27 cellular contexts compared by ENCODE assay signal in genomic region chr17:77216435-77216980, GRCh38.
DNase-seq lines count a peak whose midpoint lies in the region; ATAC-seq, FAIRE-seq and TF ChIP-seq lines count a peak whose summit lies in the region.
"Had no signal": no experiment of that assay in that cellular context is flagged by ENCODE, and none has a peak within 500 bp of the region (broad histone marks: within the 10 kb centered on the region; RNA-seq: fewer than 3 reads in every experiment).

No MANE protein-coding gene starts in this region.

- peak overlapping the region; percentile 60 for H3K27ac Mint-ChIP-seq in nephron progenitor cell
- H3K27ac Mint-ChIP-seq: activated CD4-positive, alpha-beta T cell treated with anti-CD3 and anti-CD28 coated beads for 36 hours; activated T-helper 17 cell treated with anti-CD3 and anti-CD28 coated beads, Interleukin-2, amount 50 U/mL, for 72 hours had no signal

- CTCF ChIA-PET in GM12878 (lab: Yijun Ruan, JAX) = interaction anchor here (1.4 kb wide), 1 partner anchor 129 kb away, joined by 3 read pairs; no protein-coding TSS in a partner anchor

- H3K4me1 ChIP-seq in GM12878 (ENCODE audit: control insufficient read depth, insufficient read depth, low read length) = peaks cover 20% of the 10 kb centered on the region

- peak overlapping the region; percentile 13 for H3K4me3 Mint-ChIP-seq in nephron progenitor cell
- H3K4me3 Mint-ChIP-seq: activated CD4-positive, alpha-beta T cell treated with anti-CD3 and anti-CD28 coated beads for 36 hours; activated T-helper 17 cell treated with anti-CD3 and anti-CD28 coated beads, Interleukin-2, amount 50 U/mL, for 72 hours; CD8-positive, alpha-beta memory T cell had no signal

- in situ Hi-C loops in GM12878 (cut with MboI) = no loop called here

- peaks cover 47% of the 10 kb centered on the region for H3K36me3 Mint-ChIP-seq in nephron progenitor cell (ENCODE audit: low read depth)

- RAD21 ChIA-PET in GM12878 (lab: Charles Lee; ENCODE audit: unreplicated experiment) = interaction anchor here (0.6 kb wide), 1 partner anchor 193 kb away, joined by 3 read pairs; no protein-coding TSS in a partner anchor

- intact Hi-C loops in GM12878 (cut with micrococcal nuclease; ENCODE audit: unreplicated experiment) = no loop called here

- no peaks in the 10 kb centered on the region for H3K9me3 ChIP-seq in GM12878 (replicated peaks; ENCODE audit: control insufficient read depth, insufficient read depth, low read length)
- H3K9me3 ChIP-seq: esophagus squamous epithelium, gastroesophageal sphincter, spleen, thoracic aorta had no signal

- no peak for TF ChIP-seq EP300 in GM12878 (IDR thresholded peaks at IDR 0.05; ENCODE audit: borderline replicate concordance in 1 of 2, control insufficient read depth in 1 of 2, low read depth in 2 of 2, low read length in 2 of 2)

- peaks cover 39 to 45% of the 10 kb centered on the region in 2 experiments; a peak in 3 of 4 replicates for H3K36me3 ChIP-seq in GM12878 (ENCODE audit: control insufficient read depth in 2 of 2, insufficient read depth in 2 of 2, low read length in 1 of 2)

- FAIRE-seq in GM12878 (lab: Jason Lieb, UNC) = no peak
- FAIRE-seq: GM12892, HTR-8/SVneo had no signal

- POLR2A ChIA-PET in GM12878 (lab: Charles Lee) = interaction anchor here (0.8 kb wide), 1 partner anchor 71 kb away, joined by 4 read pairs; no protein-coding TSS in a partner anchor

- BruUV-seq in GM12878 (replicated peaks; lab: Mats Ljungman, UMichigan) = TSS peak; percentile 78

- no peak for TF ChIP-seq RAD21 in GM12878 (IDR thresholded peaks at IDR 0.05; ENCODE audit: insufficient read depth, low read depth, low read length)

- H3K4me1 Mint-ChIP-seq in nephron progenitor cell = peaks cover 52% of the 10 kb centered on the region
- H3K4me1 Mint-ChIP-seq: activated CD4-positive, alpha-beta T cell treated with anti-CD3 and anti-CD28 coated beads for 36 hours; activated T-helper 17 cell treated with anti-CD3 and anti-CD28 coated beads, Interleukin-2, amount 50 U/mL, for 72 hours; CD8-positive, alpha-beta memory T cell had no signal

- no peaks in the 10 kb centered on the region for H3K9me3 Mint-ChIP-seq in nephron progenitor cell
- H3K9me3 Mint-ChIP-seq: activated T-helper 17 cell treated with anti-CD3 and anti-CD28 coated beads, Interleukin-2, amount 50 U/mL, for 72 hours; CD8-positive, alpha-beta memory T cell had no signal

- no peak overlapping the region for H3K4me3 ChIP-seq in GM12878
- H3K4me3 ChIP-seq: esophagus squamous epithelium, gastroesophageal sphincter, GM23248, spleen, thoracic aorta had no signal

- DNase-seq in NCI-H2029 (lab: John Stamatoyannopoulos, UW) (peak; percentile 40), NCI-H2029 treated with DMSO at 0.1 percent for 48 hours (lab: John Stamatoyannopoulos, UW) (no peak), DMS79 treated with DMSO at 0.1 percent for 48 hours (lab: John Stamatoyannopoulos, UW) (peak; percentile 73), GM12878 (ENCODE audit: low read depth, low spot score) (no peak), nephron progenitor cell (no peak), HuH-7 (ENCODE audit: low spot score) (no peak), epidermal melanocyte (ENCODE audit: insufficient read length, low spot score) (no peak)
- DNase-seq in activated effector memory CD4-positive, alpha-beta T cell treated with anti-CD3 and anti-CD28 coated beads, Interleukin-2, amount 50 U/mL, for 16 hours = no peak
- DNase-seq: activated CD4-positive, alpha-beta T cell treated with anti-CD3 and anti-CD28 coated beads for 36 hours; CD8-positive, alpha-beta memory T cell; DND-41; effector CD8-positive, alpha-beta T cell; esophagus squamous epithelium; GM23248; hypothalamus; Kasumi-1; NCI-H1105; NCI-H2171; spleen; stimulated activated CD4-positive, alpha-beta T cell treated with anti-CD3 and anti-CD28 coated beads, Interleukin-4, amount 100 ng/mL, for 1 hour; stimulated activated naive CD4-positive, alpha-beta T cell treated with Interleukin-2 at 50 U/mL for 16 hours had no signal

- H3K27me3 ChIP-seq in GM12878 (replicated peaks in 1 of 2; ENCODE audit: control insufficient read depth in 2 of 2, insufficient read depth in 2 of 2, low read length in 1 of 2) = no peaks in the 10 kb centered on the region
- H3K27me3 ChIP-seq: esophagus squamous epithelium, gastroesophageal sphincter, spleen had no signal

- WGBS in GM12878 (ENCODE audit: insufficient coverage, insufficient replicate concordance, low lambda C conversion rate, missing lambda C conversion rate) = 94% methylated on average over 9 of the region's 9 CpGs

- no peak for TF ChIP-seq POLR2A in GM12878 (IDR thresholded peaks at IDR 0.05; ENCODE audit: low read depth, low read length)

- peaks cover 3% of the 10 kb centered on the region; the same call in 1 of the 2 replicates for H3K79me2 ChIP-seq in GM12878 (ENCODE audit: control insufficient read depth, insufficient read depth, low read length)

- SMC1A ChIA-PET in GM12878 (lab: Charles Lee; ENCODE audit: uncharacterized antibody, unreplicated experiment) = no interaction called here

- no peak overlapping the region for H3K9ac ChIP-seq in GM12878 (ENCODE audit: control insufficient read depth, insufficient read depth, low read length)
- H3K9ac ChIP-seq: GM23248 had no signal

- H3K27me3 Mint-ChIP-seq in nephron progenitor cell (ENCODE audit: low read depth, poor library complexity) = no peaks in the 10 kb centered on the region
- H3K27me3 Mint-ChIP-seq: activated CD4-positive, alpha-beta T cell treated with anti-CD3 and anti-CD28 coated beads for 36 hours; activated T-helper 17 cell treated with anti-CD3 and anti-CD28 coated beads, Interleukin-2, amount 50 U/mL, for 72 hours; CD8-positive, alpha-beta memory T cell had no signal

- TF ChIP-seq CTCF in GM12878 (IDR thresholded peaks at IDR 0.05 in 2 of 3, conservative IDR thresholded peaks at IDR 0.05 in 1 of 3; ENCODE audit: control insufficient read depth in 2 of 3, extremely low read depth in 1 of 3, insufficient read depth in 1 of 3, low read depth in 3 of 3, low read length in 3 of 3) = no peak
- no peak for TF ChIP-seq CTCF in nephron progenitor cell (IDR thresholded peaks at IDR 0.05)

- ATAC-seq in GM12878 = no peak
- ATAC-seq: activated CD4-positive, alpha-beta T cell treated with anti-CD3 and anti-CD28 coated beads for 36 hours; activated T-helper 17 cell treated with anti-CD3 and anti-CD28 coated beads, Interleukin-2, amount 50 U/mL, for 72 hours; gastroesophageal sphincter; Right ventricle myocardium inferior had no signal

- no peak overlapping the region for H3K27ac ChIP-seq in GM12878 (ENCODE audit: control insufficient read depth, insufficient read depth)
- H3K27ac ChIP-seq: esophagus squamous epithelium, gastroesophageal sphincter, GM23248, thoracic aorta had no signal

- no peak overlapping the region for H3K4me2 ChIP-seq in GM12878 (ENCODE audit: control insufficient read depth, insufficient read depth)

- no peaks in the 10 kb centered on the region for H4K20me1 ChIP-seq in GM12878 (ENCODE audit: control insufficient read depth, insufficient read depth)

- H2AFZ ChIP-seq in GM12878 (ENCODE audit: control insufficient read depth, low read depth, low read length) = no peak overlapping the region
- H2AFZ ChIP-seq: GM23248 had no signal

TF ChIP-seq in GM12878, 131 proteins besides CTCF, POLR2A, EP300 and RAD21 (continues in another document):
- TF ChIP-seq BACH1 (IDR thresholded peaks at IDR 0.05; ENCODE audit: borderline replicate concordance) (no peak), TCF3 (IDR thresholded peaks at IDR 0.05; ENCODE audit: borderline replicate concordance, insufficient read depth, low read depth, low read length) (no peak), MXI1 (IDR thresholded peaks at IDR 0.05; ENCODE audit: low read depth, low read length) (no peak), SUPT20H (IDR thresholded peaks at IDR 0.05; ENCODE audit: borderline replicate concordance, control insufficient read depth, low read depth, low read length) (no peak), NR2C2 (IDR thresholded peaks at IDR 0.05; ENCODE audit: borderline replicate concordance, control insufficient read depth, insufficient read length, low read depth) (no peak), BRCA1 (IDR thresholded peaks at IDR 0.05; ENCODE audit: low read depth, low read length) (no peak), RCOR1 (conservative IDR thresholded peaks at IDR 0.05; ENCODE audit: low read depth, low read length) (no peak), TAF1 (IDR thresholded peaks at IDR 0.05; ENCODE audit: borderline replicate concordance, low read depth, low read length) (no peak), NFXL1 (IDR thresholded peaks at IDR 0.05; ENCODE audit: borderline replicate concordance) (no peak), KLF5 (IDR thresholded peaks at IDR 0.05; ENCODE audit: partially characterized antibody) (no peak), REST (IDR thresholded peaks at IDR 0.05; ENCODE audit: low read depth, low read length) (no peak), BMI1 (IDR thresholded peaks at IDR 0.05; ENCODE audit: borderline replicate concordance) (no peak), MYB (IDR thresholded peaks at IDR 0.05; ENCODE audit: borderline replicate concordance, low read depth, low read length) (no peak), RBBP5 (conservative IDR thresholded peaks at IDR 0.05) (no peak), CREM (IDR thresholded peaks at IDR 0.05; ENCODE audit: low read depth) (no peak)

Comparison
In these comparisons a context has a peak if more than half of its experiments do, and no peak if none do; other contexts are left out.
1. DNase-seq: peak in NCI-H2029 (single experiment) and DMS79 treated with DMSO at 0.1 percent for 48 hours (single experiment); none in NCI-H2029 treated with DMSO at 0.1 percent for 48 hours (single experiment), GM12878 (single experiment), nephron progenitor cell (single experiment), activated effector memory CD4-positive, alpha-beta T cell treated with anti-CD3 and anti-CD28 coated beads, Interleukin-2, amount 50 U/mL, for 16 hours (single experiment), HuH-7 (single experiment) and epidermal melanocyte (single experiment).